In genomic region chr1:38815903-38816627, GRCh38 we compare ENCODE assay signal across 7 cellular contexts. TPM values are rescaled to one million over a fixed set of nuclear protein-coding genes. Genes with fewer than 3 reads are reported as not detected.
DNase-seq lines count a peak whose midpoint lies in the region; ATAC-seq lines count a peak whose summit lies in the region.

No MANE protein-coding gene starts in this region.

- H3K36me3 ChIP-seq in H7 (replicated peaks; ENCODE audit: control insufficient read depth, insufficient read depth, low read length) = no peaks in the 10 kb centered on the region

- H3K4me3 ChIP-seq in H7 (ENCODE audit: insufficient read depth, low read depth, low read length) = no peak overlapping the region

- H3K27me3 ChIP-seq in H7 (ENCODE audit: control insufficient read depth, insufficient read depth, low read length) = peaks cover 33% of the 10 kb centered on the region

- DNase-seq in H7 (peak; percentile 67), NCI-H1417 (lab: John Stamatoyannopoulos, UW) (peak; percentile 43 to 90 (median 81)), head of caudate nucleus (peak; percentile 39 to 95 (median 76)), T-helper 9 cell (no peak), HCEC 1CT (no peak), SHP77 (lab: John Stamatoyannopoulos, UW) (no peak)

- intact Hi-C loops in head of caudate nucleus (cut with DNase I) = no loop called here

- ATAC-seq in GM18868 (IDR thresholded peaks at IDR 0.05; ENCODE audit: unreplicated experiment) = peak; percentile 81

RNA-seq across cellular contexts. Expression of gene RRAGC, which starts 43.5 kb away (rescaled TPM):
- 11.2 and 12.3 TPM in 2 replicates for total RNA-seq in H7 (2014; rRNA removed; shearing (Covaris generic))

RNA-seq across cellular contexts. Expression of gene MYCBP, which starts 57.1 kb away (rescaled TPM):
- total RNA-seq in H7 (2014; rRNA removed; shearing (Covaris generic)) = 43.1 and 55.5 TPM in 2 replicates

Comparison
In these comparisons a context has a peak if more than half of its experiments do, and no peak if none do; other contexts are left out.
1. DNase-seq: peak in H7 (single experiment), NCI-H1417 (3 of 3) and head of caudate nucleus (42 of 42); none in T-helper 9 cell (single experiment), HCEC 1CT (single experiment) and SHP77 (0 of 2).